8 cellular contexts compared by ENCODE assay signal in the genomic region with DNA sequence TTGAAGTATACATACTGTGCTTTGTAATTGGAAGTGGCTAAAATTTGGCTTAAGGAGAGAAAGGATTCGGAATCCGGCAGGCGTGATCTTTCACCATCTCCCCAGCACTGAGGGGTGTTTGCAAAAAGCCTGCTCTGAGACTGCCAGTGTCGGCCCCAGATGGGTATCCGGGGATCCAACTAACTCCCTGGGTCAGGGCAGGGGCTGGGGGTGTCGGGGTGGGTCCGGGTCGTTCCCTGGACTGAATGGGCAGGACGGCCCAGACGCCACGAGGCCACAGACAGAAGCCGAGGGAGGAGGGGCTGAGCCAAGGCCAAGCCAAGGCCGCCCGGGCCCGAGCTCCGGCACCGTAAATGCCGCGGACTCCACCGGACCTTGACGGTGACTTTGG.
A peak's percentile ranks its signal among the peaks of the same experiment; 100 is the strongest.
DNase-seq lines count a peak whose midpoint lies in the region; ATAC-seq lines count a peak whose summit lies in the region.

No MANE protein-coding gene starts in this region.

- H3K4me1 Mint-ChIP-seq in stimulated activated naive CD8-positive, alpha-beta T cell treated with anti-CD3 and anti-CD28 coated beads, Interleukin-15, amount 100 ng/mL, for 72 hours, result peaks cover 52% of the 10 kb centered on the region

- H3K4me3 ChIP-seq in adipocyte (ENCODE audit: low read length) (peak overlapping the region; percentile 94), iPS-20b (ENCODE audit: low read length) (peak overlapping the region; percentile 89)

- no peaks in the 10 kb centered on the region for H3K27me3 ChIP-seq in adipocyte (replicated peaks; ENCODE audit: control insufficient read depth, insufficient read depth, low read length)
- H3K27me3 ChIP-seq in iPS-20b (ENCODE audit: insufficient read depth, low read length), result no peaks in the 10 kb centered on the region

- H3K4me1 ChIP-seq in adipocyte (ENCODE audit: control insufficient read depth, insufficient read depth, low read length) (peaks cover 51% of the 10 kb centered on the region), iPS-20b (ENCODE audit: insufficient read depth, low read length) (peaks cover 10% of the 10 kb centered on the region)

- H3K27me3 Mint-ChIP-seq in stimulated activated naive CD8-positive, alpha-beta T cell treated with anti-CD3 and anti-CD28 coated beads, Interleukin-15, amount 100 ng/mL, for 72 hours, result no peaks in the 10 kb centered on the region

- H3K36me3 ChIP-seq in adipocyte (ENCODE audit: control insufficient read depth, insufficient read depth, low read length, severe bottlenecking) (peaks cover 41% of the 10 kb centered on the region), iPS-20b (ENCODE audit: insufficient read depth, low read depth, low read length) (peaks cover 38% of the 10 kb centered on the region)

- H3K9ac ChIP-seq in adipocyte (ENCODE audit: low read length) (peak overlapping the region; percentile 93), iPS-20b (ENCODE audit: low read depth, low read length) (peak overlapping the region; percentile 94)

- H3K4me3 Mint-ChIP-seq in stimulated activated naive CD8-positive, alpha-beta T cell treated with anti-CD3 and anti-CD28 coated beads, Interleukin-15, amount 100 ng/mL, for 72 hours, result peak overlapping the region; percentile 85 to 86

- H3K9me3 ChIP-seq in adipocyte (ENCODE audit: control insufficient read depth, low read length), result no peaks in the 10 kb centered on the region
- no peaks in the 10 kb centered on the region for H3K9me3 ChIP-seq in iPS-20b (ENCODE audit: insufficient read depth, low read depth, low read length)

- peak overlapping the region; percentile 87 to 95 for H3K27ac Mint-ChIP-seq in stimulated activated naive CD8-positive, alpha-beta T cell treated with anti-CD3 and anti-CD28 coated beads, Interleukin-15, amount 100 ng/mL, for 72 hours

- H3K27ac ChIP-seq in iPS-20b (ENCODE audit: low read length), result no peak overlapping the region

- DNase-seq in adipocyte (ENCODE audit: low read depth) (no peak), Ammon's horn (ENCODE audit: low spot score) (no peak), NCI-H2081 treated with DMSO at 0.1 percent for 48 hours (lab: John Stamatoyannopoulos, UW) (no peak), UCSD-AML1 (lab: John Stamatoyannopoulos, UW; ENCODE audit: unreplicated experiment) (no peak)
- no peak for DNase-seq in stimulated activated naive CD8-positive, alpha-beta T cell treated with anti-CD3 and anti-CD28 coated beads, Interleukin-15, amount 100 ng/mL, for 72 hours

- peak; percentile 15 for ATAC-seq in GM19397 (IDR thresholded peaks at IDR 0.05; ENCODE audit: unreplicated experiment)
- peak; percentile 15 for ATAC-seq in HG03159 (IDR thresholded peaks at IDR 0.05; ENCODE audit: unreplicated experiment)
- ATAC-seq in stimulated activated naive CD8-positive, alpha-beta T cell treated with anti-CD3 and anti-CD28 coated beads, Interleukin-15, amount 100 ng/mL, for 72 hours, result peak; percentile 26

- no peaks in the 10 kb centered on the region for H3K9me3 Mint-ChIP-seq in stimulated activated naive CD8-positive, alpha-beta T cell treated with anti-CD3 and anti-CD28 coated beads, Interleukin-15, amount 100 ng/mL, for 72 hours
